Comparison of ENCODE assay signal across 13 cellular contexts in genomic region chr9:93578844-93579243, GRCh38. TPM values are rescaled to one million over a fixed set of nuclear protein-coding genes. Genes with fewer than 3 reads are reported as not detected.
DNase-seq lines count a peak whose midpoint lies in the region; ATAC-seq, FAIRE-seq and TF ChIP-seq lines count a peak whose summit lies in the region.
"Had no signal": no experiment of that assay in that cellular context is flagged by ENCODE, and none has a peak within 500 bp of the region (broad histone marks: within the 10 kb centered on the region; RNA-seq: fewer than 3 reads in every experiment).

No MANE protein-coding gene starts in this region.

- H3K27me3 ChIP-seq in astrocyte (ENCODE audit: insufficient read depth, low read length) (no peaks in the 10 kb centered on the region), upper lobe of right lung (no peaks in the 10 kb centered on the region)
- no peaks in the 10 kb centered on the region for H3K27me3 ChIP-seq in naive thymus-derived CD4-positive, alpha-beta T cell (ENCODE audit: control insufficient read depth in 2 of 2, insufficient read depth in 2 of 2, low read length in 2 of 2)
- H3K27me3 ChIP-seq: Peyer's patch, thyroid gland had no signal

- ATAC-seq in naive thymus-derived CD4-positive, alpha-beta T cell = no peak
- no peak for ATAC-seq in upper lobe of right lung

- H3K4me3 Mint-ChIP-seq in activated naive CD4-positive, alpha-beta T cell treated with anti-CD3 and anti-CD28 coated beads, Interleukin-2, amount 50 U/mL, for 24 hours = peak overlapping the region; percentile 15
- no peak overlapping the region for H3K4me3 Mint-ChIP-seq in activated naive CD4-positive, alpha-beta T cell treated with anti-CD3 and anti-CD28 coated beads, Interleukin-2, amount 10 ng/mL, durations not matched to agents 7 days and 5 days
- H3K4me3 Mint-ChIP-seq in astrocyte (ENCODE audit: unreplicated experiment) = peak overlapping the region; percentile 41
- peak overlapping the region; percentile 21 to 91 (median 82) for H3K4me3 Mint-ChIP-seq in naive thymus-derived CD4-positive, alpha-beta T cell

- no peaks in the 10 kb centered on the region for H3K9me3 ChIP-seq in astrocyte (ENCODE audit: insufficient read depth, low read depth, low read length)
- no peaks in the 10 kb centered on the region for H3K9me3 ChIP-seq in naive thymus-derived CD4-positive, alpha-beta T cell (ENCODE audit: control insufficient read depth in 2 of 3, low read length in 3 of 3)
- H3K9me3 ChIP-seq in upper lobe of right lung = no peaks in the 10 kb centered on the region
- H3K9me3 ChIP-seq: Peyer's patch, thyroid gland had no signal

- no peak overlapping the region for H3K9ac ChIP-seq in astrocyte (ENCODE audit: low read length)

- H2AFZ ChIP-seq in astrocyte (ENCODE audit: low read depth, low read length) = no peak overlapping the region

- FAIRE-seq in astrocyte (lab: Jason Lieb, UNC) = no peak
- FAIRE-seq: colon had no signal

- H3K36me3 ChIP-seq in astrocyte (ENCODE audit: insufficient read depth, low read length) (no peaks in the 10 kb centered on the region), upper lobe of right lung (no peaks in the 10 kb centered on the region)
- H3K36me3 ChIP-seq in naive thymus-derived CD4-positive, alpha-beta T cell (ENCODE audit: control insufficient read depth in 2 of 3, insufficient read depth in 3 of 3, low read length in 3 of 3) = no peaks in the 10 kb centered on the region
- H3K36me3 ChIP-seq: Peyer's patch, thyroid gland had no signal

- no peak overlapping the region for H3K4me3 ChIP-seq in astrocyte (ENCODE audit: insufficient read depth, low read depth, low read length)
- H3K4me3 ChIP-seq in naive thymus-derived CD4-positive, alpha-beta T cell (ENCODE audit: low read length) = no peak overlapping the region
- H3K4me3 ChIP-seq in upper lobe of right lung = no peak overlapping the region
- H3K4me3 ChIP-seq: thyroid gland had no signal

- H3K36me3 Mint-ChIP-seq in activated naive CD4-positive, alpha-beta T cell treated with anti-CD3 and anti-CD28 coated beads, Interleukin-2, amount 50 U/mL, for 24 hours = peaks cover 5% of the 10 kb centered on the region
- peaks cover 10% of the 10 kb centered on the region for H3K36me3 Mint-ChIP-seq in activated naive CD4-positive, alpha-beta T cell treated with anti-CD3 and anti-CD28 coated beads, Interleukin-2, amount 10 ng/mL, durations not matched to agents 7 days and 5 days
- H3K36me3 Mint-ChIP-seq in astrocyte (ENCODE audit: low read depth, unreplicated experiment) = peaks cover 3% of the 10 kb centered on the region
- peaks cover 0 to 14% (median 9%) of the 10 kb centered on the region in 5 donors for H3K36me3 Mint-ChIP-seq in naive thymus-derived CD4-positive, alpha-beta T cell

- H3K4me1 ChIP-seq in astrocyte (ENCODE audit: insufficient read depth, low read length) (peaks cover 18% of the 10 kb centered on the region), upper lobe of right lung (peaks cover 61% of the 10 kb centered on the region)
- peaks cover 15 to 32% of the 10 kb centered on the region in 2 donors for H3K4me1 ChIP-seq in naive thymus-derived CD4-positive, alpha-beta T cell (ENCODE audit: control insufficient read depth in 2 of 2, insufficient read depth in 2 of 2, low read length in 2 of 2)

- DNase-seq in activated naive CD4-positive, alpha-beta T cell treated with anti-CD3 and anti-CD28 coated beads, Interleukin-2, amount 10 ng/mL, durations not matched to agents 7 days and 5 days = no peak
- DNase-seq in astrocyte (ENCODE audit: low read depth) (no peak), upper lobe of right lung (peak; percentile 17), GOT3 (lab: John Stamatoyannopoulos, UW) (no peak), kidney glomerular epithelial cell (lab: John Stamatoyannopoulos, UW) (no peak), NCI-H1417 treated with DMSO at 0.1 percent for 48 hours (lab: John Stamatoyannopoulos, UW) (no peak)
- DNase-seq in naive thymus-derived CD4-positive, alpha-beta T cell = no peak
- DNase-seq: MM.1S, T-helper 9 cell, thyroid gland had no signal

- H3K9me3 Mint-ChIP-seq in activated naive CD4-positive, alpha-beta T cell treated with anti-CD3 and anti-CD28 coated beads, Interleukin-2, amount 50 U/mL, for 24 hours = no peaks in the 10 kb centered on the region
- peaks cover 5% of the 10 kb centered on the region for H3K9me3 Mint-ChIP-seq in activated naive CD4-positive, alpha-beta T cell treated with anti-CD3 and anti-CD28 coated beads, Interleukin-2, amount 10 ng/mL, durations not matched to agents 7 days and 5 days
- peaks cover 10% of the 10 kb centered on the region for H3K9me3 Mint-ChIP-seq in astrocyte (ENCODE audit: unreplicated experiment)
- H3K9me3 Mint-ChIP-seq in naive thymus-derived CD4-positive, alpha-beta T cell = peaks cover 0 to 9% (median 1%) of the 10 kb centered on the region in 11 donors

- H3K27me3 Mint-ChIP-seq in activated naive CD4-positive, alpha-beta T cell treated with anti-CD3 and anti-CD28 coated beads, Interleukin-2, amount 50 U/mL, for 24 hours = no peaks in the 10 kb centered on the region
- peaks cover 3% of the 10 kb centered on the region for H3K27me3 Mint-ChIP-seq in activated naive CD4-positive, alpha-beta T cell treated with anti-CD3 and anti-CD28 coated beads, Interleukin-2, amount 10 ng/mL, durations not matched to agents 7 days and 5 days
- no peaks in the 10 kb centered on the region for H3K27me3 Mint-ChIP-seq in astrocyte (ENCODE audit: low read depth, unreplicated experiment)
- no peaks in the 10 kb centered on the region for H3K27me3 Mint-ChIP-seq in naive thymus-derived CD4-positive, alpha-beta T cell

- CTCF ChIA-PET in activated naive CD4-positive, alpha-beta T cell treated with anti-CD3 and anti-CD28 coated beads, Interleukin-2, amount 10 ng/mL, durations not matched to agents 7 days and 5 days (lab: Charles Lee) = interaction anchor here (0.6 to 3.0 kb wide), 2 partner anchors 12 to 580 kb away, joined by 5 to 12 read pairs; no protein-coding TSS in a partner anchor
- CTCF ChIA-PET in naive thymus-derived CD4-positive, alpha-beta T cell (lab: Charles Lee) = no interaction called here

- no peak for TF ChIP-seq CTCF in astrocyte (IDR thresholded peaks at IDR 0.05; ENCODE audit: insufficient read depth, low read depth, low read length)
- TF ChIP-seq CTCF in upper lobe of right lung (IDR thresholded peaks at IDR 0.05) = no peak

- peaks cover 84% of the 10 kb centered on the region for H3K79me2 ChIP-seq in astrocyte (ENCODE audit: insufficient read depth, low read length)

- H3K27ac ChIP-seq in astrocyte (ENCODE audit: low read depth, low read length) (no peak overlapping the region), upper lobe of right lung (peak overlapping the region; percentile 86)
- H3K27ac ChIP-seq in naive thymus-derived CD4-positive, alpha-beta T cell (ENCODE audit: low read depth, low read length) = no peak overlapping the region
- H3K27ac ChIP-seq: Peyer's patch had no signal

- peak overlapping the region; percentile 88 for H3K4me2 ChIP-seq in astrocyte (ENCODE audit: low read length)

- H4K20me1 ChIP-seq in astrocyte (ENCODE audit: insufficient read depth, low read length) = peaks cover 60% of the 10 kb centered on the region

- peak overlapping the region; percentile 8 for H3K27ac Mint-ChIP-seq in activated naive CD4-positive, alpha-beta T cell treated with anti-CD3 and anti-CD28 coated beads, Interleukin-2, amount 50 U/mL, for 24 hours
- no peak overlapping the region for H3K27ac Mint-ChIP-seq in activated naive CD4-positive, alpha-beta T cell treated with anti-CD3 and anti-CD28 coated beads, Interleukin-2, amount 10 ng/mL, durations not matched to agents 7 days and 5 days
- H3K27ac Mint-ChIP-seq in astrocyte (ENCODE audit: unreplicated experiment) = no peak overlapping the region
- peak overlapping the region in 8 of 9 donors; percentile 66 to 86 (median 80) for H3K27ac Mint-ChIP-seq in naive thymus-derived CD4-positive, alpha-beta T cell

- intact Hi-C loops in naive thymus-derived CD4-positive, alpha-beta T cell (cut with micrococcal nuclease) = loop anchor here in 1 of 2 donors (10.0 kb wide), 1 partner anchor 456 kb away; no protein-coding TSS in a partner anchor
- intact Hi-C loops in upper lobe of right lung (cut with DNase I) = no loop called here

- POLR2A ChIA-PET in naive thymus-derived CD4-positive, alpha-beta T cell (lab: Charles Lee) = interaction anchor here (0.5 to 1.0 kb wide), 2 partner anchors 8 to 477 kb away, joined by 3 read pairs; no protein-coding TSS in a partner anchor

- H3K4me1 Mint-ChIP-seq in activated naive CD4-positive, alpha-beta T cell treated with anti-CD3 and anti-CD28 coated beads, Interleukin-2, amount 50 U/mL, for 24 hours = peaks cover 64% of the 10 kb centered on the region
- H3K4me1 Mint-ChIP-seq in activated naive CD4-positive, alpha-beta T cell treated with anti-CD3 and anti-CD28 coated beads, Interleukin-2, amount 10 ng/mL, durations not matched to agents 7 days and 5 days = peaks cover 44% of the 10 kb centered on the region
- H3K4me1 Mint-ChIP-seq in astrocyte (ENCODE audit: low read depth, unreplicated experiment) = peaks cover 10% of the 10 kb centered on the region
- H3K4me1 Mint-ChIP-seq in naive thymus-derived CD4-positive, alpha-beta T cell = peaks cover 41 to 74% (median 58%) of the 10 kb centered on the region in 7 donors

RNA-seq across cellular contexts. Expression of gene PHF2, which starts 2.5 kb away (rescaled TPM):
- total RNA-seq in astrocyte (12.1 and 12.3 TPM in 2 replicates), upper lobe of right lung (37.0 TPM)
- total RNA-seq in naive thymus-derived CD4-positive, alpha-beta T cell = 10 to 100 TPM; 23.2 to 39.3 (median 29.6) TPM
- polyA plus RNA-seq in naive thymus-derived CD4-positive, alpha-beta T cell = 1 to 10 TPM; 1.0 to 3.5 TPM

Comparison
In these comparisons a context has a peak if more than half of its experiments do, and no peak if none do; other contexts are left out.
1. H3K27ac Mint-ChIP-seq: peak in activated naive CD4-positive, alpha-beta T cell treated with anti-CD3 and anti-CD28 coated beads, Interleukin-2, amount 50 U/mL, for 24 hours (single experiment) and naive thymus-derived CD4-positive, alpha-beta T cell (8 of 9); none in activated naive CD4-positive, alpha-beta T cell treated with anti-CD3 and anti-CD28 coated beads, Interleukin-2, amount 10 ng/mL, durations not matched to agents 7 days and 5 days (single experiment) and astrocyte (single experiment).